Comparison of ENCODE assay signal across 8 cellular contexts in the genomic region with DNA sequence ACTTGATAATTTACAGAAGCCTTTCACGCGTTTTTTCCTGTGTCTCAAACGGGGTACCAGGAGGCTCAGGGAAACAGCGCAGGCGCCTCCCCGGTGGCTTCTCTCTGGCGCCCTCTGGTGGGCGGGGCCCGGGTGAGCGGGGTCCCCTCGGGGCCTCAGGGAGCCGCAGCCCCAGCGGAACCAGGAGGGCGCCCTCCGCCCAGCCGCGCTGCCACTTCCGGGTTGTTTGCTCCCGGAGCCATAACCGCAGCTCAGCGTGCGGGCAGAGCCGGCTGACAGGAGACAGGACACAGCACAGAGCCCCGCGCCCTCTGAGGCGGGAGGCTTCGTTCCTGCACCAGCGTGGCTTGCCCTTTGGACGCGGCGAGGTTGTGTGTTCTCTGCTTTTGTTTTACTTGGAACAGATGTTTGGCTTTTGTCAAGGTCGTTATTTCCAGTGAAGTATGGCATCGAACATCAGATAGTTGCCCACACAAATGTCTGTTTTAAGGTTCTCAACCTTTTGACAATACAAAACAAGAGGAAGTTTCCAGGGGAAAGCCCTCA. TPM values are rescaled to one million over a fixed set of nuclear protein-coding genes. Genes with fewer than 3 reads are reported as not detected.
A peak's percentile ranks its signal among the peaks of the same experiment; 100 is the strongest.
DNase-seq lines count a peak whose midpoint lies in the region; ATAC-seq, FAIRE-seq and TF ChIP-seq lines count a peak whose summit lies in the region.

No MANE protein-coding gene starts in this region.

- peak overlapping the region in 1 of 2 experiments; percentile 80 for H3K4me3 ChIP-seq in mesenchymal stem cell (ENCODE audit: insufficient read depth in 1 of 2, low read depth in 1 of 2, low read length in 2 of 2)

- H3K27ac ChIP-seq in mesenchymal stem cell (ENCODE audit: low read length, poor library complexity, severe bottlenecking): no peak overlapping the region

- no peak overlapping the region for H3K27ac Mint-ChIP-seq in activated CD4-positive, alpha-beta T cell treated with anti-CD3 and anti-CD28 coated beads, Interleukin-2, amount 10 ng/mL, durations not matched to agents 7 days and 5 days

- peak; percentile 85 for DNase-seq in 8988T
- DNase-seq in GM12891 (ENCODE audit: insufficient read length, low spot score): peak; percentile 77
- DNase-seq in NCI-H2227 (lab: John Stamatoyannopoulos, UW; ENCODE audit: unreplicated experiment): peak; percentile 92
- DNase-seq in activated CD4-positive, alpha-beta T cell treated with anti-CD3 and anti-CD28 coated beads, Interleukin-2, amount 10 ng/mL, durations not matched to agents 7 days and 5 days: peak; percentile 87
- DNase-seq in dermis blood vessel endothelial cell: peak; percentile 64
- no peak for DNase-seq in mesenchymal stem cell
- DNase-seq in stimulated activated CD8-positive, alpha-beta memory T cell treated with anti-CD3 and anti-CD28 coated beads, Interleukin-2, amount 100 ng/mL, for 1 hour (ENCODE audit: low read depth in 2 of 2): peak; percentile 83 to 85

- H3K4ac ChIP-seq in mesenchymal stem cell (ENCODE audit: low read depth in 1 of 2, low read length in 2 of 2): no peak overlapping the region

- peaks cover 4% of the 10 kb centered on the region for H3K9me3 Mint-ChIP-seq in activated CD4-positive, alpha-beta T cell treated with anti-CD3 and anti-CD28 coated beads, Interleukin-2, amount 10 ng/mL, durations not matched to agents 7 days and 5 days

- H3K27me3 ChIP-seq in mesenchymal stem cell (ENCODE audit: control insufficient read depth in 1 of 2, insufficient read depth in 1 of 2, low read length in 2 of 2): no peaks in the 10 kb centered on the region

- no peaks in the 10 kb centered on the region for H3K79me1 ChIP-seq in mesenchymal stem cell (replicated peaks; ENCODE audit: low read length, poor library complexity, severe bottlenecking)

- peaks cover 34% of the 10 kb centered on the region for H3K27me3 Mint-ChIP-seq in activated CD4-positive, alpha-beta T cell treated with anti-CD3 and anti-CD28 coated beads, Interleukin-2, amount 10 ng/mL, durations not matched to agents 7 days and 5 days

- peak; percentile 90 for FAIRE-seq in GM12891 (lab: Jason Lieb, UNC)

- ATAC-seq in HG02852 (IDR thresholded peaks at IDR 0.05; ENCODE audit: unreplicated experiment): peak; percentile 80

- H3K4me1 Mint-ChIP-seq in activated CD4-positive, alpha-beta T cell treated with anti-CD3 and anti-CD28 coated beads, Interleukin-2, amount 10 ng/mL, durations not matched to agents 7 days and 5 days: peaks cover 10% of the 10 kb centered on the region

- no peak overlapping the region for H2AK5ac ChIP-seq in mesenchymal stem cell (ENCODE audit: low read length, severe bottlenecking)

- H3K36me3 Mint-ChIP-seq in activated CD4-positive, alpha-beta T cell treated with anti-CD3 and anti-CD28 coated beads, Interleukin-2, amount 10 ng/mL, durations not matched to agents 7 days and 5 days (ENCODE audit: low read depth): peaks cover 4% of the 10 kb centered on the region

- H2BK5ac ChIP-seq in mesenchymal stem cell (ENCODE audit: low read depth, low read length, poor library complexity, severe bottlenecking): no peak overlapping the region

- H2BK12ac ChIP-seq in mesenchymal stem cell (ENCODE audit: low read length in 2 of 2): no peak overlapping the region

- no peak overlapping the region for H2BK120ac ChIP-seq in mesenchymal stem cell (ENCODE audit: low read depth, low read length)

- peak overlapping the region; percentile 84 for H3K9ac ChIP-seq in mesenchymal stem cell (ENCODE audit: low read length)

- H3K4me3 Mint-ChIP-seq in activated CD4-positive, alpha-beta T cell treated with anti-CD3 and anti-CD28 coated beads, Interleukin-2, amount 10 ng/mL, durations not matched to agents 7 days and 5 days: peak overlapping the region; percentile 3

- 68% methylated on average over 32 of the region's 33 CpGs for WGBS in mesenchymal stem cell

- no peak overlapping the region for H3K14ac ChIP-seq in mesenchymal stem cell (ENCODE audit: low read length in 2 of 2)

- peaks cover 13% of the 10 kb centered on the region for H3K9me3 ChIP-seq in mesenchymal stem cell (ENCODE audit: control insufficient read depth, low read length)

- TF ChIP-seq POLR2A in GM12891 (IDR thresholded peaks at IDR 0.05; ENCODE audit: low read depth, low read length): no peak

- POLR2A ChIA-PET in activated CD4-positive, alpha-beta T cell treated with anti-CD3 and anti-CD28 coated beads, Interleukin-2, amount 10 ng/mL, durations not matched to agents 7 days and 5 days (lab: Charles Lee): interaction anchor here (0.7 kb wide), 1 partner anchor 1066 kb away, joined by 3 read pairs; no protein-coding TSS in a partner anchor

- H4K91ac ChIP-seq in mesenchymal stem cell (ENCODE audit: low read length): no peak overlapping the region

- H2AFZ ChIP-seq in mesenchymal stem cell (ENCODE audit: low read depth, low read length): no peak overlapping the region

- no peak overlapping the region for H3K18ac ChIP-seq in mesenchymal stem cell (ENCODE audit: low read depth in 1 of 2, low read length in 2 of 2)

- no peak overlapping the region for H3K23ac ChIP-seq in mesenchymal stem cell (ENCODE audit: low read length in 2 of 2)

- CTCF ChIA-PET in activated CD4-positive, alpha-beta T cell treated with anti-CD3 and anti-CD28 coated beads, Interleukin-2, amount 10 ng/mL, durations not matched to agents 7 days and 5 days (lab: Charles Lee): interaction anchor here (1.0 to 1.9 kb wide), 4 partner anchors 10 to 78 kb away, joined by 3 to 6 read pairs (median 4); no protein-coding TSS in a partner anchor

- H3K36me3 ChIP-seq in mesenchymal stem cell (ENCODE audit: control insufficient read depth in 1 of 2, insufficient read depth in 2 of 2, low read depth in 1 of 2, low read length in 2 of 2): no peaks in the 10 kb centered on the region

- H2BK15ac ChIP-seq in mesenchymal stem cell (ENCODE audit: low read depth, poor library complexity, severe bottlenecking): no peak overlapping the region

- no peak overlapping the region for H4K8ac ChIP-seq in mesenchymal stem cell (ENCODE audit: low read length)

- no peak overlapping the region for H3K4me2 ChIP-seq in mesenchymal stem cell (ENCODE audit: low read length, poor library complexity, severe bottlenecking)

- H3K4me1 ChIP-seq in mesenchymal stem cell (ENCODE audit: control insufficient read depth, insufficient read depth, low read depth, low read length): no peaks in the 10 kb centered on the region

TF ChIP-seq in GM12891, 5 proteins besides CTCF, POLR2A, EP300 and RAD21:
- no peak for TF ChIP-seq POLR2AphosphoS5 (IDR thresholded peaks at IDR 0.05; ENCODE audit: low read depth, low read length)
- 0 out of 2 replicates have a peak, but pooled peaks have one; percentile 3 for TF ChIP-seq SPI1 (IDR thresholded peaks at IDR 0.05; ENCODE audit: low read depth, low read length)

RNA-seq across cellular contexts. Expression of a gene that starts 6.9 kb away (rescaled TPM):
- polyA plus RNA-seq in GM12891 (2012; ENCODE audit: low read depth, missing spikeins): 0.17 TPM
- total RNA-seq in activated CD4-positive, alpha-beta T cell treated with anti-CD3 and anti-CD28 coated beads, Interleukin-2, amount 10 ng/mL, durations not matched to agents 7 days and 5 days: under 1 TPM; 0.48 to 0.79 TPM
- 0.17 and 0.23 TPM in 2 replicates for total RNA-seq in dermis blood vessel endothelial cell
- polyA plus RNA-seq in mesenchymal stem cell (2013, experiment 1 of 2): 1.8 TPM
- polyA plus RNA-seq in mesenchymal stem cell (2013, experiment 2 of 2): 1.8 TPM

RNA-seq across cellular contexts. Expression of a gene that starts 45.1 kb away (rescaled TPM):
- polyA plus RNA-seq in GM12891 (2012; ENCODE audit: low read depth, missing spikeins): not detected
- total RNA-seq in activated CD4-positive, alpha-beta T cell treated with anti-CD3 and anti-CD28 coated beads, Interleukin-2, amount 10 ng/mL, durations not matched to agents 7 days and 5 days: under 1 TPM; 0.29 to 0.35 TPM
- total RNA-seq in dermis blood vessel endothelial cell: not detected in 2 replicates
- polyA plus RNA-seq in mesenchymal stem cell (2013, experiment 1 of 2): not detected
- polyA plus RNA-seq in mesenchymal stem cell (2013, experiment 2 of 2): not detected
